ENCODE assay signal across 18 cellular contexts in genomic region chr16:13012591-13012990, GRCh38.
DNase-seq lines count a peak whose midpoint lies in the region; ATAC-seq and TF ChIP-seq lines count a peak whose summit lies in the region.
"Had no signal": no experiment of that assay in that cellular context is flagged by ENCODE, and none has a peak within 500 bp of the region (broad histone marks: within the 10 kb centered on the region; RNA-seq: fewer than 3 reads in every experiment).

No MANE protein-coding gene starts in this region.

- WGBS in H9 (ENCODE audit: extremely low coverage, insufficient read length, low lambda C conversion rate): no CpG with 5 or more reads among the region's 4 CpGs

- no peaks in the 10 kb centered on the region for H3K9me3 Mint-ChIP-seq in H9

- H3K23ac ChIP-seq in H9 (ENCODE audit: insufficient read length, low read depth, low read length): no peak overlapping the region

- H3K27me3 ChIP-seq in H9 (ENCODE audit: insufficient read depth, low read length) (no peaks in the 10 kb centered on the region), tibial artery (no peaks in the 10 kb centered on the region)
- H3K27me3 ChIP-seq: MG63 had no signal

- no peak overlapping the region for H3K4ac ChIP-seq in H9 (ENCODE audit: low read depth, low read length)

- intact Hi-C loops in tibial artery (cut with DNase I; ENCODE audit: low total_unique reads): no loop called here

- no peak overlapping the region for H3K4me3 Mint-ChIP-seq in H9
- H3K4me3 Mint-ChIP-seq: T-helper 17 cell had no signal

- no peak overlapping the region for H2BK20ac ChIP-seq in H9 (ENCODE audit: low read depth, low read length, poor library complexity, severe bottlenecking)

- H3K4me1 ChIP-seq in H9 (ENCODE audit: insufficient read depth, low read length): peaks cover 22% of the 10 kb centered on the region
- H3K4me1 ChIP-seq in tibial artery: no peaks in the 10 kb centered on the region
- H3K4me1 ChIP-seq: HAP-1 had no signal

- H3K4me2 ChIP-seq in H9 (ENCODE audit: insufficient read depth, insufficient read length, low read length): no peak overlapping the region

- H3K79me2 ChIP-seq in H9 (ENCODE audit: insufficient read depth, low read length): peaks cover 3% of the 10 kb centered on the region; the same call in 1 of the 2 replicates

- H3T11ph ChIP-seq in H9 (ENCODE audit: low read length): no peak overlapping the region

- H3K56ac ChIP-seq in H9 (ENCODE audit: insufficient read length, low read depth, low read length): no peak overlapping the region

- no peaks in the 10 kb centered on the region for H3K36me3 ChIP-seq in tibial artery
- H3K36me3 ChIP-seq: HAP-1, MG63 had no signal

- no peak overlapping the region for H2BK12ac ChIP-seq in H9 (ENCODE audit: insufficient read length, low read depth, low read length)

- H2BK120ac ChIP-seq in H9 (ENCODE audit: low read depth, low read length, poor library complexity, severe bottlenecking): no peak overlapping the region

- H3K9ac ChIP-seq in H9 (ENCODE audit: extremely low read depth, insufficient read length, low read length): no peak overlapping the region

- peaks cover 32 to 53% of the 10 kb centered on the region in 2 experiments for H3K4me1 Mint-ChIP-seq in H9
- H3K4me1 Mint-ChIP-seq: T-helper 17 cell had no signal

- H4K8ac ChIP-seq in H9 (replicated peaks; ENCODE audit: insufficient read length, low read depth, low read length): no peak overlapping the region

- H2AFZ ChIP-seq in H9 (ENCODE audit: low read length): no peak overlapping the region

- H3K27me3 Mint-ChIP-seq in H9 (ENCODE audit: low read depth): no peaks in the 10 kb centered on the region
- H3K27me3 Mint-ChIP-seq: T-helper 17 cell had no signal

- H4K20me1 ChIP-seq in H9 (ENCODE audit: control insufficient read depth, insufficient read depth, insufficient read length): peaks cover 5% of the 10 kb centered on the region

- TF ChIP-seq CTCF in H9 (conservative IDR thresholded peaks at IDR 0.05) (no peak), tibial artery (IDR thresholded peaks at IDR 0.05) (no peak)

- H4K91ac ChIP-seq in H9 (ENCODE audit: insufficient read length, low read depth, low read length): no peak overlapping the region

- H3K4me3 ChIP-seq in tibial artery: no peak overlapping the region
- H3K4me3 ChIP-seq: HAP-1, MG63 had no signal

- DNase-seq in Caki2 (ENCODE audit: low read depth) (peak; percentile 67), H9 (peak; percentile 48), SW480 (ENCODE audit: low spot score) (peak; percentile 25), kidney tubule cell (ENCODE audit: low spot score) (peak; percentile 40), ureter (ENCODE audit: low spot score) (no peak), tibial artery (no peak), DMS153 (lab: John Stamatoyannopoulos, UW) (no peak)
- DNase-seq: DMS 273 treated with DMSO at 0.1 percent for 48 hours, Karpas-422, MG63, NCI-H1105, NCI-H187, NCI-H2171 treated with DMSO at 0.1 percent for 48 hours, SHP77, T-helper 17 cell had no signal

- H3K27ac Mint-ChIP-seq in H9: no peak overlapping the region
- H3K27ac Mint-ChIP-seq: T-helper 17 cell had no signal

- H3K27ac ChIP-seq in H9 (ENCODE audit: insufficient read length, low read depth, low read length) (no peak overlapping the region), tibial artery (no peak overlapping the region)
- H3K27ac ChIP-seq: C4-2B had no signal

- no peak overlapping the region for H2AK5ac ChIP-seq in H9 (ENCODE audit: insufficient read length, low read length)

- H3K14ac ChIP-seq in H9 (ENCODE audit: insufficient read depth, low read length): no peak overlapping the region

- no peaks in the 10 kb centered on the region for H3K79me1 ChIP-seq in H9 (ENCODE audit: insufficient read depth, low read depth, low read length, poor library complexity, severe bottlenecking)

- no peak overlapping the region for H3K18ac ChIP-seq in H9 (ENCODE audit: insufficient read length, low read depth, low read length)

- in situ Hi-C loops in Caki2 (cut with HindIII; ENCODE audit: low pct_unique_long_range_greater_than_20kb, low sequenced_read_pairs): no loop called here

- H3K9me3 ChIP-seq in H9 (ENCODE audit: control insufficient read depth, low read depth, low read length) (no peaks in the 10 kb centered on the region), tibial artery (no peaks in the 10 kb centered on the region)
- H3K9me3 ChIP-seq: HAP-1, MG63 had no signal

- no peak overlapping the region for H2BK5ac ChIP-seq in H9 (ENCODE audit: insufficient read length, low read length)

- no peaks in the 10 kb centered on the region for H3K23me2 ChIP-seq in H9 (ENCODE audit: insufficient read length, low read depth, low read length, poor library complexity, severe bottlenecking)

- no peaks in the 10 kb centered on the region for H3K36me3 Mint-ChIP-seq in H9 (ENCODE audit: insufficient read depth in 1 of 3, low read depth in 3 of 3)

- no peak overlapping the region for H2BK15ac ChIP-seq in H9 (ENCODE audit: low read depth, low read length)

- no peak for ATAC-seq in GM21381 (IDR thresholded peaks at IDR 0.05; ENCODE audit: unreplicated experiment)
- ATAC-seq: T-helper 17 cell had no signal

- H4K5ac ChIP-seq in H9 (ENCODE audit: insufficient read length, low read depth, low read length): no peak overlapping the region

Comparison
In these comparisons a context has a peak if more than half of its experiments do, and no peak if none do; other contexts are left out.
1. DNase-seq: peak in Caki2 (single experiment), H9 (single experiment), SW480 (single experiment) and kidney tubule cell (single experiment); none in ureter (single experiment), tibial artery (0 of 2) and DMS153 (single experiment).